ENCODE assay signal across 17 cellular contexts in the genomic region with DNA sequence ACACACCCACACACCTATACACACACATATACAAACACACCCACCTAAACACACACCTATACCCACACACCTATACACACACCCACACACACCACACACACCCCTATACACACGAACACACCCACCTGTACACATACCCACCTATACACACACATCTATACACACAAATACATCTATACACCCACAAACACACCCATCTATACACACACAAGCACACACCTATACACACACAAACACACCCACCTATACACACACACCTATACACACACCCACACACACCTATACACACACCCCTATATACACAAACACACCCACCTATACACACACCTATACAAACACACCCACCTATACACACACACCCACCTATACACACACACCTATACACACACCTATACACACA.
A peak's percentile ranks its signal among the peaks of the same experiment; 100 is the strongest.
DNase-seq lines count a peak whose midpoint lies in the region; ATAC-seq, FAIRE-seq and TF ChIP-seq lines count a peak whose summit lies in the region.
"Had no signal": no experiment of that assay in that cellular context is flagged by ENCODE, and none has a peak within 500 bp of the region (broad histone marks: within the 10 kb centered on the region; RNA-seq: fewer than 3 reads in every experiment).

No MANE protein-coding gene starts in this region.

- H3K36me3 ChIP-seq in K562 (ENCODE audit: control insufficient read depth, insufficient read depth, low read length): no peaks in the 10 kb centered on the region
- H3K36me3 ChIP-seq: BLaER1 treated with 17β-estradiol and CSF1 and Interleukin-3, amounts not matched to agents 10 nM and 100 nM had no signal

- DNase-seq in GM18507 (ENCODE audit: extremely low spot score, insufficient read length, low read depth): no peak
- DNase-seq in K562 (ENCODE audit: extremely low read depth in 1 of 4, low spot score in 3 of 4): no peak
- no peak for DNase-seq in natural killer cell treated with Interleukin-12 subunit alpha and Interleukin-12 subunit beta and Interleukin-15 and Interleukin-18, amount 100 ng/mL, for 72 hours (ENCODE audit: low spot score)
- no peak for DNase-seq in urothelium cell line (ENCODE audit: low spot score)
- no peak for DNase-seq in cardiac septum (ENCODE audit: low spot score)
- DNase-seq in DMS79 treated with DMSO at 0.1 percent for 48 hours (lab: John Stamatoyannopoulos, UW): no peak
- DNase-seq: Calu3, DND-41, EL, GOT3, H9 had no signal

- H3K27ac Mint-ChIP-seq in natural killer cell treated with Interleukin-12 subunit alpha and Interleukin-12 subunit beta and Interleukin-15 and Interleukin-18, amount 100 ng/mL, for 72 hours: no peak overlapping the region
- H3K27ac Mint-ChIP-seq: B cell; CD8-positive, alpha-beta T cell had no signal

- H3K4me1 ChIP-seq in K562 (replicated peaks in 1 of 2; ENCODE audit: control insufficient read depth in 2 of 2, insufficient read depth in 2 of 2, low read length in 2 of 2): peaks cover 0 to 3% of the 10 kb centered on the region in 2 experiments; a peak in 1 of 5 replicates

- peaks cover 23 to 51% of the 10 kb centered on the region in 2 experiments; a peak in 3 of 5 replicates for H3K27me3 ChIP-seq in K562 (ENCODE audit: control insufficient read depth in 2 of 2, insufficient read depth in 2 of 2, low read length in 2 of 2)
- H3K27me3 ChIP-seq: BLaER1 treated with 17β-estradiol and CSF1 and Interleukin-3, amounts not matched to agents 10 nM and 100 nM had no signal

- no peaks in the 10 kb centered on the region for H3K4me1 Mint-ChIP-seq in natural killer cell treated with Interleukin-12 subunit alpha and Interleukin-12 subunit beta and Interleukin-15 and Interleukin-18, amount 100 ng/mL, for 72 hours (ENCODE audit: low read depth in 2 of 2)
- H3K4me1 Mint-ChIP-seq: B cell had no signal

- in situ Hi-C loops in K562 (cut with MboI): loop anchor here (25.0 kb wide), 1 partner anchor 658 kb away; a partner anchor contains a TSS

- H3K79me2 ChIP-seq in K562 (ENCODE audit: control insufficient read depth, insufficient read depth, low read length): no peaks in the 10 kb centered on the region

- no peak for TF ChIP-seq EP300 in K562 (IDR thresholded peaks at IDR 0.05; ENCODE audit: low read length)

- intact Hi-C loops in K562 (cut with micrococcal nuclease): no loop called here
- intact Hi-C loops in cardiac septum (cut with DNase I): no loop called here

- TF ChIP-seq RAD21 in K562 (CRISPR knock-in tag; conservative IDR thresholded peaks at IDR 0.05 in 1 of 2, IDR thresholded peaks at IDR 0.05 in 1 of 2): no peak

- H3K9me1 ChIP-seq in K562 (ENCODE audit: control insufficient read depth, insufficient read depth, low read length): no peaks in the 10 kb centered on the region

- TF ChIP-seq CTCF in K562 (IDR thresholded peaks at IDR 0.05 in 2 of 3, conservative IDR thresholded peaks at IDR 0.05 in 1 of 3; ENCODE audit: insufficient read depth in 2 of 3, low read depth in 1 of 3, low read length in 3 of 3): no peak

- H3K27ac ChIP-seq in K562 (ENCODE audit: extremely low read depth, low read depth, low read length): no peak overlapping the region
- H3K27ac ChIP-seq: BLaER1 treated with 17β-estradiol and CSF1 and Interleukin-3, amounts not matched to agents 10 nM and 100 nM; KMS-11 had no signal

- no peak overlapping the region for H3K4me3 ChIP-seq in K562
- H3K4me3 ChIP-seq: BLaER1 treated with 17β-estradiol and CSF1 and Interleukin-3, amounts not matched to agents 10 nM and 100 nM had no signal

- H2AFZ ChIP-seq in K562 (ENCODE audit: low read depth, low read length): no peak overlapping the region

- no peak overlapping the region for H3K9ac ChIP-seq in K562 (ENCODE audit: insufficient read depth in 1 of 2, low read depth in 2 of 2, low read length in 2 of 2)
- H3K9ac ChIP-seq: BLaER1 treated with 17β-estradiol and CSF1 and Interleukin-3, amounts not matched to agents 10 nM and 100 nM; KMS-11 had no signal

- no peaks in the 10 kb centered on the region for H3K9me3 ChIP-seq in K562 (replicated peaks; ENCODE audit: control insufficient read depth, insufficient read depth, low read depth, low read length)

- no peak for TF ChIP-seq POLR2A in K562 (conservative IDR thresholded peaks at IDR 0.05)

- H3K27me3 Mint-ChIP-seq in natural killer cell treated with Interleukin-12 subunit alpha and Interleukin-12 subunit beta and Interleukin-15 and Interleukin-18, amount 100 ng/mL, for 72 hours: no peaks in the 10 kb centered on the region
- H3K27me3 Mint-ChIP-seq: B cell had no signal

- H3K4me2 ChIP-seq in K562 (ENCODE audit: insufficient read depth, low read length): no peak overlapping the region
- H3K4me2 ChIP-seq: KMS-11 had no signal

- ATAC-seq in K562: no peak
- ATAC-seq in natural killer cell treated with Interleukin-12 subunit alpha and Interleukin-12 subunit beta and Interleukin-15 and Interleukin-18, amount 100 ng/mL, for 72 hours: no peak
- no peak for ATAC-seq in GM18870 (IDR thresholded peaks at IDR 0.05; ENCODE audit: unreplicated experiment)
- ATAC-seq: CD8-positive, alpha-beta T cell; HepG2 had no signal

- FAIRE-seq in GM18507 (lab: Jason Lieb, UNC): peak; percentile 24
- FAIRE-seq in K562 (lab: Jason Lieb, UNC): peak; percentile 72
- peak; percentile 90 for FAIRE-seq in urothelium cell line (lab: Jason Lieb, UNC)
- FAIRE-seq: HepG2 had no signal

- BruUV-seq in K562 (replicated peaks; lab: Mats Ljungman, UMichigan): no TSS peak

- POLR2A ChIA-PET in K562 (lab: Yijun Ruan, JAX): no interaction called here

- 0% methylated on average over 1 of the region's 1 CpG for WGBS in K562 (ENCODE audit: insufficient coverage, low coverage, missing lambda C conversion rate)

- no peaks in the 10 kb centered on the region for H3K9me3 Mint-ChIP-seq in natural killer cell treated with Interleukin-12 subunit alpha and Interleukin-12 subunit beta and Interleukin-15 and Interleukin-18, amount 100 ng/mL, for 72 hours
- H3K9me3 Mint-ChIP-seq: CD8-positive, alpha-beta T cell; H9 had no signal

- CTCF ChIA-PET in K562 (lab: Yijun Ruan, JAX; ENCODE audit: low intra/inter-chr PET ratio): no interaction called here

- peak overlapping the region; percentile 1 for H3K4me3 Mint-ChIP-seq in natural killer cell treated with Interleukin-12 subunit alpha and Interleukin-12 subunit beta and Interleukin-15 and Interleukin-18, amount 100 ng/mL, for 72 hours
- H3K4me3 Mint-ChIP-seq: B cell; CD8-positive, alpha-beta T cell; H9 had no signal

- no peaks in the 10 kb centered on the region for H3K36me3 Mint-ChIP-seq in natural killer cell treated with Interleukin-12 subunit alpha and Interleukin-12 subunit beta and Interleukin-15 and Interleukin-18, amount 100 ng/mL, for 72 hours
- H3K36me3 Mint-ChIP-seq: CD8-positive, alpha-beta T cell had no signal

- peaks cover 4% of the 10 kb centered on the region; the same call in 1 of the 2 replicates for H4K20me1 ChIP-seq in K562 (replicated peaks; ENCODE audit: control insufficient read depth, insufficient read depth, low read length)
- H4K20me1 ChIP-seq: BLaER1 treated with 17β-estradiol and CSF1 and Interleukin-3, amounts not matched to agents 10 nM and 100 nM had no signal

TF ChIP-seq in K562, 482 proteins besides CTCF, POLR2A, EP300 and RAD21:
- no peak for TF ChIP-seq NR3C1 (CRISPR knock-in tag; IDR thresholded peaks at IDR 0.05)
- TF ChIP-seq, protein P1, sequence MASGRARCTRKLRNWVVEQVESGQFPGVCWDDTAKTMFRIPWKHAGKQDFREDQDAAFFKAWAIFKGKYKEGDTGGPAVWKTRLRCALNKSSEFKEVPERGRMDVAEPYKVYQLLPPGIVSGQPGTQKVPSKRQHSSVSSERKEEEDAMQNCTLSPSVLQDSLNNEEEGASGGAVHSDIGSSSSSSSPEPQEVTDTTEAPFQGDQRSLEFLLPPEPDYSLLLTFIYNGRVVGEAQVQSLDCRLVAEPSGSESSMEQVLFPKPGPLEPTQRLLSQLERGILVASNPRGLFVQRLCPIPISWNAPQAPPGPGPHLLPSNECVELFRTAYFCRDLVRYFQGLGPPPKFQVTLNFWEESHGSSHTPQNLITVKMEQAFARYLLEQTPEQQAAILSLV (tag; IDR thresholded peaks at IDR 0.05): 0 out of 2 replicates have a peak, but pooled peaks have one; percentile 12
- no peak for TF ChIP-seq ZNF766 (CRISPR knock-in tag; conservative IDR thresholded peaks at IDR 0.05)
- no peak for TF ChIP-seq ZFP30 (CRISPR knock-in tag; IDR thresholded peaks at IDR 0.05; ENCODE audit: borderline replicate concordance)
- TF ChIP-seq ZNF764 (CRISPR knock-in tag; IDR thresholded peaks at IDR 0.05; ENCODE audit: low read depth): no peak
